ENCODE assay signal across 26 cellular contexts in the genomic region with DNA sequence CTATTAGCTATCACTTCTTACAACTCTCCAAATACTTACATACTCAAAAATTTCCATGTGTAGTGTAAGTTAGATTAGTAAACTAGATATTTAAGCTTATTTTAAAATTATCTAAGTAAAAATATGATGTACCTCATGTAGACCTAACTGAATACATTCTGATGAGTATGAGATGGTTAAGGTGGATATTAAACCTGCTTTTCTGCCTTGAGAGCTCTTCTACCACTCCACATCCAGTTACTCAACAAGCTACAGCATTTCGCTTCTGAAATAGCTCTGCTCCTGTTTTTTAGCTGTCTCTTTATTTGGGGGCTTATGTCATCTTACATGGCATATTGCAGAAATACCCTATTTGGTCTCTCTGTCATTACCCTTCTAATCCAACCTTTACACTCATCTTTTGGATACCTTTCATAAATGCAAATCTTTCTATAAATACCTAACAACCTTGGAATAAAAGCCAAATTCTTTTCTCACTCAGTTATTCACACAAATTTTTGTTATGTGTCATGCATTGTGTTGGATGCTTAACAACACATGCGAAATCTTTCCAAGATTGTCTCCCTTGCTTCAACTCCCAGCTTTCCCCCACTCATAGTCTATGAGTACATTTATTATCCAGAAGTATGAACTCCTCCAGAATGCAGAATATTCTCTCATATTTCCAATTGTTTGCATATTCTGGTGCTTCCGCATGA.
DNase-seq lines count a peak whose midpoint lies in the region; ATAC-seq and TF ChIP-seq lines count a peak whose summit lies in the region.
"Had no signal": no experiment of that assay in that cellular context is flagged by ENCODE, and none has a peak within 500 bp of the region (broad histone marks: within the 10 kb centered on the region; RNA-seq: fewer than 3 reads in every experiment).

No MANE protein-coding gene starts in this region.

- H3K36me3 ChIP-seq in uterus: no peaks in the 10 kb centered on the region
- no peaks in the 10 kb centered on the region for H3K36me3 ChIP-seq in suprapubic skin

- TF ChIP-seq EP300 in suprapubic skin (IDR thresholded peaks at IDR 0.05): no peak

- TF ChIP-seq CTCF in HFFc6 (IDR thresholded peaks at IDR 0.05) (no peak), astrocyte of the spinal cord (IDR thresholded peaks at IDR 0.05; ENCODE audit: low read depth, low read length) (no peak), uterus (IDR thresholded peaks at IDR 0.05) (no peak), suprapubic skin (IDR thresholded peaks at IDR 0.05) (no peak)

- no peak for TF ChIP-seq POLR2A in uterus (IDR thresholded peaks at IDR 0.05)
- no peak for TF ChIP-seq POLR2A in suprapubic skin (IDR thresholded peaks at IDR 0.05)

- H3K9me3 Mint-ChIP-seq in HFFc6: no peaks in the 10 kb centered on the region
- H3K9me3 Mint-ChIP-seq: activated CD4-positive, alpha-beta T cell treated with anti-CD3 and anti-CD28 coated beads, Interleukin-2, amount 10 ng/mL, durations not matched to agents 7 days and 5 days; activated T-cell treated with anti-CD3 and anti-CD28 coated beads, Interleukin-2, amount 50 U/mL, for 72 hours; central memory CD8-positive, alpha-beta T cell; natural killer cell had no signal

- no peaks in the 10 kb centered on the region for H3K27me3 Mint-ChIP-seq in HFFc6 (ENCODE audit: insufficient read depth)
- H3K27me3 Mint-ChIP-seq: activated CD4-positive, alpha-beta T cell treated with anti-CD3 and anti-CD28 coated beads, Interleukin-2, amount 10 ng/mL, durations not matched to agents 7 days and 5 days; activated CD8-positive, alpha-beta memory T cell treated with anti-CD3 and anti-CD28 coated beads, Interleukin-2, amount 10 ng/mL, durations not matched to agents 7 days and 5 days; central memory CD8-positive, alpha-beta T cell; T-helper 17 cell had no signal

- intact Hi-C loops in uterus (cut with DNase I; ENCODE audit: low total_unique reads): no loop called here

- H3K27me3 ChIP-seq in uterus (no peaks in the 10 kb centered on the region), suprapubic skin (no peaks in the 10 kb centered on the region)

- in situ Hi-C loops in astrocyte of the spinal cord (cut with HindIII; ENCODE audit: low sequenced_read_pairs): no loop called here

- H3K27ac ChIP-seq in uterus (no peak overlapping the region), suprapubic skin (no peak overlapping the region)
- H3K27ac ChIP-seq: C4-2B had no signal

- H3K4me1 Mint-ChIP-seq in HFFc6 (ENCODE audit: low read depth): peaks cover 51% of the 10 kb centered on the region
- H3K4me1 Mint-ChIP-seq: activated CD4-positive, alpha-beta T cell treated with anti-CD3 and anti-CD28 coated beads, Interleukin-2, amount 10 ng/mL, durations not matched to agents 7 days and 5 days; activated CD8-positive, alpha-beta memory T cell treated with anti-CD3 and anti-CD28 coated beads, Interleukin-2, amount 10 ng/mL, durations not matched to agents 7 days and 5 days; central memory CD8-positive, alpha-beta T cell; natural killer cell; T-helper 17 cell had no signal

- H3K4me1 ChIP-seq in uterus (no peaks in the 10 kb centered on the region), suprapubic skin (no peaks in the 10 kb centered on the region)

- 76% methylated on average over 3 of the region's 3 CpGs for WGBS in suprapubic skin

- peak overlapping the region; percentile 64 for H3K27ac Mint-ChIP-seq in HFFc6
- H3K27ac Mint-ChIP-seq: activated CD4-positive, alpha-beta T cell treated with anti-CD3 and anti-CD28 coated beads, Interleukin-2, amount 10 ng/mL, durations not matched to agents 7 days and 5 days; activated CD8-positive, alpha-beta memory T cell treated with anti-CD3 and anti-CD28 coated beads, Interleukin-2, amount 10 ng/mL, durations not matched to agents 7 days and 5 days; activated T-cell treated with anti-CD3 and anti-CD28 coated beads, Interleukin-2, amount 50 U/mL, for 72 hours; natural killer cell; T-helper 17 cell had no signal

- H3K36me3 Mint-ChIP-seq in HFFc6 (ENCODE audit: low read depth): peaks cover 14% of the 10 kb centered on the region
- H3K36me3 Mint-ChIP-seq: activated CD8-positive, alpha-beta memory T cell treated with anti-CD3 and anti-CD28 coated beads, Interleukin-2, amount 10 ng/mL, durations not matched to agents 7 days and 5 days; natural killer cell had no signal

- H3K4me3 ChIP-seq in astrocyte of the spinal cord (ENCODE audit: low read depth, low read length) (no peak overlapping the region), uterus (no peak overlapping the region), suprapubic skin (no peak overlapping the region)
- H3K4me3 ChIP-seq: smooth muscle cell had no signal

- H3K9me3 ChIP-seq in uterus: no peaks in the 10 kb centered on the region
- no peaks in the 10 kb centered on the region for H3K9me3 ChIP-seq in suprapubic skin

- DNase-seq in AG20443 (ENCODE audit: low spot score) (peak; percentile 52), HFFc6 (peak; percentile 46), astrocyte of the spinal cord (ENCODE audit: low read depth, low spot score) (peak; percentile 45), iris pigment epithelial cell (ENCODE audit: low read depth) (peak; percentile 55), uterus (no peak), suprapubic skin (ENCODE audit: low spot score in 2 of 2) (no peak)
- DNase-seq: activated CD4-positive, alpha-beta T cell treated with anti-CD3 and anti-CD28 coated beads, Interleukin-2, amount 10 ng/mL, durations not matched to agents 7 days and 5 days; activated CD8-positive, alpha-beta memory T cell treated with anti-CD3 and anti-CD28 coated beads, Interleukin-2, amount 10 ng/mL, durations not matched to agents 7 days and 5 days; activated naive CD4-positive, alpha-beta T cell treated with Interleukin-2 at 50 U/mL for 16 hours; activated T-cell treated with anti-CD3 and anti-CD28 coated beads, Interleukin-2, amount 50 U/mL, for 72 hours; amygdala; Calu3; foreskin melanocyte; KBM-7; left colon; midbrain; natural killer cell; NCI-H1436 treated with DMSO at 0.1 percent for 48 hours; stimulated activated CD4-positive, alpha-beta T cell treated with anti-CD3 and anti-CD28 coated beads, Interleukin-2, amount 100 ng/mL, for 24 hours; substantia nigra; T-helper 17 cell had no signal

- no peak for ATAC-seq in GM19324 (IDR thresholded peaks at IDR 0.05; ENCODE audit: low FRiP score, unreplicated experiment)
- no peak for ATAC-seq in activated CD4-positive, CD25-positive, alpha-beta regulatory T cell treated with anti-CD3 and anti-CD28 coated beads, Interleukin-2, amount 50 U/mL, for 24 hours
- ATAC-seq: activated CD8-positive, alpha-beta memory T cell treated with anti-CD3 and anti-CD28 coated beads, Interleukin-2, amount 10 ng/mL, durations not matched to agents 7 days and 5 days; activated T-cell treated with anti-CD3 and anti-CD28 coated beads, Interleukin-2, amount 50 U/mL, for 72 hours; left colon; natural killer cell; T-helper 17 cell had no signal

- H3K4me3 Mint-ChIP-seq in HFFc6: peak overlapping the region; percentile 27
- H3K4me3 Mint-ChIP-seq: activated CD4-positive, alpha-beta T cell treated with anti-CD3 and anti-CD28 coated beads, Interleukin-2, amount 10 ng/mL, durations not matched to agents 7 days and 5 days; activated CD8-positive, alpha-beta memory T cell treated with anti-CD3 and anti-CD28 coated beads, Interleukin-2, amount 10 ng/mL, durations not matched to agents 7 days and 5 days; activated T-cell treated with anti-CD3 and anti-CD28 coated beads, Interleukin-2, amount 50 U/mL, for 72 hours; central memory CD8-positive, alpha-beta T cell; natural killer cell; T-helper 17 cell had no signal

Comparison
In these comparisons a context has a peak if more than half of its experiments do, and no peak if none do; other contexts are left out.
1. DNase-seq: peak in AG20443 (single experiment), HFFc6 (single experiment), astrocyte of the spinal cord (single experiment) and iris pigment epithelial cell (single experiment); none in uterus (0 of 2) and suprapubic skin (0 of 2).